ENCODE assay signal across 17 cellular contexts in genomic region chr4:93855926-93856325, GRCh38.
DNase-seq lines count a peak whose midpoint lies in the region; ATAC-seq and TF ChIP-seq lines count a peak whose summit lies in the region.
"Had no signal": no experiment of that assay in that cellular context is flagged by ENCODE, and none has a peak within 500 bp of the region (broad histone marks: within the 10 kb centered on the region; RNA-seq: fewer than 3 reads in every experiment).

No MANE protein-coding gene starts in this region.

- H3K9ac ChIP-seq in OCI-LY3 (ENCODE audit: low read length), result no peak overlapping the region
- H3K9ac ChIP-seq: BLaER1 treated with 17β-estradiol and CSF1 and Interleukin-3, amounts not matched to agents 10 nM and 100 nM had no signal

- H3K4me2 ChIP-seq in OCI-LY3 (ENCODE audit: low read length), result no peak overlapping the region
- H3K4me2 ChIP-seq: BLaER1 treated with 17β-estradiol and CSF1 and Interleukin-3, amounts not matched to agents 10 nM and 100 nM had no signal

- no peaks in the 10 kb centered on the region for H3K27me3 ChIP-seq in OCI-LY3 (ENCODE audit: low read depth, low read length)
- H3K27me3 ChIP-seq: BLaER1 treated with 17β-estradiol and CSF1 and Interleukin-3, amounts not matched to agents 10 nM and 100 nM had no signal

- no peak overlapping the region for H3K27ac ChIP-seq in OCI-LY3 (ENCODE audit: low read length)
- H3K27ac ChIP-seq: BLaER1 treated with 17β-estradiol and CSF1 and Interleukin-3, amounts not matched to agents 10 nM and 100 nM; HL-60 had no signal

- DNase-seq in HCEC 1CT (no peak), NCI-H1048 (lab: John Stamatoyannopoulos, UW) (no peak)
- DNase-seq: ACHN; Calu3; CD4-positive, CD25-positive, alpha-beta regulatory T cell; DMS 273 treated with DMSO at 0.1 percent for 48 hours; H7; Kasumi-1 had no signal

- H3K9me3 ChIP-seq in OCI-LY3 (ENCODE audit: insufficient read depth, low read length), result no peaks in the 10 kb centered on the region

- H3K79me2 ChIP-seq in OCI-LY3 (ENCODE audit: low read length), result no peaks in the 10 kb centered on the region

- peak overlapping the region; percentile 28; the same call in 1 of the 2 replicates for H2AFZ ChIP-seq in OCI-LY3 (ENCODE audit: low read depth, low read length)

- ATAC-seq in GM18867 (IDR thresholded peaks at IDR 0.05; ENCODE audit: unreplicated experiment), result peak; percentile 74
- peak; percentile 66 for ATAC-seq in GM21717 (IDR thresholded peaks at IDR 0.05; ENCODE audit: unreplicated experiment)
- ATAC-seq in HG03432 (IDR thresholded peaks at IDR 0.05; ENCODE audit: unreplicated experiment), result peak; percentile 47
- no peak for ATAC-seq in HG03045 (IDR thresholded peaks at IDR 0.05; ENCODE audit: unreplicated experiment)
- ATAC-seq in GM21515 (IDR thresholded peaks at IDR 0.05; ENCODE audit: unreplicated experiment), result no peak
- ATAC-seq: K562 had no signal

- no peak overlapping the region for H3K4me3 ChIP-seq in OCI-LY3 (ENCODE audit: low read length)
- H3K4me3 ChIP-seq: BLaER1 treated with 17β-estradiol and CSF1 and Interleukin-3, amounts not matched to agents 10 nM and 100 nM; K562 had no signal

- TF ChIP-seq CTCF in OCI-LY3 (IDR thresholded peaks at IDR 0.05; ENCODE audit: low read depth, low read length), result no peak

- no peaks in the 10 kb centered on the region for H3K36me3 ChIP-seq in OCI-LY3 (replicated peaks; ENCODE audit: low read depth, low read length)
- H3K36me3 ChIP-seq: BLaER1 treated with 17β-estradiol and CSF1 and Interleukin-3, amounts not matched to agents 10 nM and 100 nM had no signal

- no peaks in the 10 kb centered on the region for H3K4me1 ChIP-seq in OCI-LY3 (ENCODE audit: low read length)
- H3K4me1 ChIP-seq: BLaER1 treated with 17β-estradiol and CSF1 and Interleukin-3, amounts not matched to agents 10 nM and 100 nM had no signal

- no peaks in the 10 kb centered on the region for H4K20me1 ChIP-seq in OCI-LY3 (ENCODE audit: insufficient read depth, low read length)
- H4K20me1 ChIP-seq: BLaER1 treated with 17β-estradiol and CSF1 and Interleukin-3, amounts not matched to agents 10 nM and 100 nM had no signal

Comparison
In these comparisons a context has a peak if more than half of its experiments do, and no peak if none do; other contexts are left out.
1. ATAC-seq: peak in GM18867 (single experiment), GM21717 (single experiment) and HG03432 (single experiment); none in HG03045 (single experiment) and GM21515 (single experiment).